30 cellular contexts compared by ENCODE assay signal in genomic region chr1:213106298-213106697, GRCh38.
"Had no signal": no experiment of that assay in that cellular context is flagged by ENCODE, and none has a peak within 500 bp of the region (broad histone marks: within the 10 kb centered on the region; RNA-seq: fewer than 3 reads in every experiment).

No MANE protein-coding gene starts in this region.

- H3K9ac ChIP-seq: parathyroid adenoma had no signal

- H3K4me3 Mint-ChIP-seq: natural killer cell treated with Interleukin-12 subunit alpha and Interleukin-12 subunit beta and Interleukin-15 and Interleukin-18, amount 100 ng/mL, for 72 hours; nephron progenitor cell; neural crest cell; stimulated activated effector memory CD8-positive, alpha-beta T cell treated with anti-CD3 and anti-CD28 coated beads, Interleukin-12 subunit alpha, Interleukin-12 subunit beta, amount 100 ng/mL, for 72 hours; stimulated activated naive B cell treated with anti-CD40 and anti-IgM and Interleukin-4, amounts not matched to agents 10 μg/mL and 1 μg/mL and 100 μg/mL, for 72 hours; stimulated activated naive CD8-positive, alpha-beta T cell treated with anti-CD3 and anti-CD28 coated beads, Interleukin-15, Interleukin-2, amounts not matched to agents 100 ng/mL and 50 ng/mL, for 24 hours had no signal

- H3K27ac Mint-ChIP-seq: natural killer cell treated with Interleukin-12 subunit alpha and Interleukin-12 subunit beta and Interleukin-15 and Interleukin-18, amount 100 ng/mL, for 72 hours; nephron progenitor cell; progenitor cell of endocrine pancreas; stimulated activated effector memory CD8-positive, alpha-beta T cell treated with anti-CD3 and anti-CD28 coated beads, Interleukin-12 subunit alpha, Interleukin-12 subunit beta, amount 100 ng/mL, for 72 hours; stimulated activated naive B cell treated with anti-CD40 and anti-IgM and Interleukin-4, amounts not matched to agents 10 μg/mL and 1 μg/mL and 100 μg/mL, for 72 hours; stimulated activated naive CD8-positive, alpha-beta T cell treated with anti-CD3 and anti-CD28 coated beads, Interleukin-15, Interleukin-2, amounts not matched to agents 100 ng/mL and 50 ng/mL, for 24 hours had no signal

- DNase-seq: nephron progenitor cell; nucleus accumbens; ovary; posterior cingulate gyrus; psoas muscle; right cardiac atrium; right lobe of liver; sigmoid colon; small intestine; stimulated activated CD4-positive, alpha-beta T cell treated with anti-CD3 and anti-CD28 coated beads, Interleukin-15, amount 100 ng/mL, for 24 hours; stimulated activated CD4-positive, alpha-beta T cell treated with anti-CD3 and anti-CD28 coated beads, Interleukin-2, amount 100 ng/mL, for 24 hours; stimulated activated CD4-positive, alpha-beta T cell treated with anti-CD3 and anti-CD28 coated beads, Interleukin-2, amount 100 ng/mL, for 48 hours; stimulated activated CD4-positive, alpha-beta T cell treated with anti-CD3 and anti-CD28 coated beads, Interleukin-4, amount 100 ng/mL, for 24 hours; stimulated activated naive B cell treated with anti-CD40 and anti-IgM and Interleukin-4, amounts not matched to agents 10 μg/mL and 1 μg/mL and 100 μg/mL, for 72 hours; stimulated activated naive CD4-positive, alpha-beta T cell treated with Interleukin-2 at 50 U/mL for 16 hours; stomach; thyroid gland; trophoblast cell; upper lobe of left lung had no signal

- H3K79me2 ChIP-seq: parathyroid adenoma had no signal

- H3K27ac ChIP-seq: neutrophil, ovary, parathyroid adenoma, psoas muscle, right lobe of liver, sigmoid colon, stomach, thoracic aorta, thyroid gland, tibial nerve, upper lobe of left lung, vagina had no signal

- H3K27me3 Mint-ChIP-seq: natural killer cell treated with Interleukin-12 subunit alpha and Interleukin-12 subunit beta and Interleukin-15 and Interleukin-18, amount 100 ng/mL, for 72 hours; progenitor cell of endocrine pancreas; stimulated activated naive B cell treated with anti-CD40 and anti-IgM and Interleukin-4, amounts not matched to agents 10 μg/mL and 1 μg/mL and 100 μg/mL, for 72 hours; stimulated activated naive CD8-positive, alpha-beta T cell treated with anti-CD3 and anti-CD28 coated beads, Interleukin-15, Interleukin-2, amounts not matched to agents 100 ng/mL and 50 ng/mL, for 24 hours had no signal

- H3K36me3 Mint-ChIP-seq: natural killer cell treated with Interleukin-12 subunit alpha and Interleukin-12 subunit beta and Interleukin-15 and Interleukin-18, amount 100 ng/mL, for 72 hours; stimulated activated effector memory CD8-positive, alpha-beta T cell treated with anti-CD3 and anti-CD28 coated beads, Interleukin-12 subunit alpha, Interleukin-12 subunit beta, amount 100 ng/mL, for 72 hours had no signal

- H2AFZ ChIP-seq: parathyroid adenoma had no signal

- ATAC-seq: natural killer cell treated with Interleukin-12 subunit alpha and Interleukin-12 subunit beta and Interleukin-15 and Interleukin-18, amount 100 ng/mL, for 72 hours; psoas muscle; right cardiac atrium; right lobe of liver; stimulated activated effector memory CD8-positive, alpha-beta T cell treated with anti-CD3 and anti-CD28 coated beads, Interleukin-12 subunit alpha, Interleukin-12 subunit beta, amount 100 ng/mL, for 72 hours; stimulated activated naive B cell treated with anti-CD40 and anti-IgM and Interleukin-4, amounts not matched to agents 10 μg/mL and 1 μg/mL and 100 μg/mL, for 72 hours had no signal

- H3K27me3 ChIP-seq: neutrophil, ovary, right lobe of liver, sigmoid colon, stomach, thyroid gland, tibial nerve, upper lobe of left lung, vagina had no signal

- H3K4me3 ChIP-seq: ovary, psoas muscle, right lobe of liver, sigmoid colon, stomach, thoracic aorta, thyroid gland, tibial nerve, upper lobe of left lung, vagina had no signal

- H3K4me1 ChIP-seq: parathyroid adenoma, right lobe of liver, thyroid gland had no signal

- H3K9me3 Mint-ChIP-seq: natural killer cell treated with Interleukin-12 subunit alpha and Interleukin-12 subunit beta and Interleukin-15 and Interleukin-18, amount 100 ng/mL, for 72 hours; stimulated activated effector memory CD8-positive, alpha-beta T cell treated with anti-CD3 and anti-CD28 coated beads, Interleukin-12 subunit alpha, Interleukin-12 subunit beta, amount 100 ng/mL, for 72 hours; stimulated activated naive CD8-positive, alpha-beta T cell treated with anti-CD3 and anti-CD28 coated beads, Interleukin-15, Interleukin-2, amounts not matched to agents 100 ng/mL and 50 ng/mL, for 24 hours had no signal

- H3K36me3 ChIP-seq: neutrophil, ovary, right lobe of liver, sigmoid colon, thyroid gland, vagina had no signal

- H3K4me1 Mint-ChIP-seq: nephron progenitor cell, neural crest cell had no signal

- FAIRE-seq: small intestine, urothelium cell line had no signal

- H3K9me3 ChIP-seq: neutrophil, ovary, right lobe of liver, sigmoid colon, stomach, thoracic aorta, thyroid gland, tibial nerve, upper lobe of left lung, vagina had no signal
